Comparison of ENCODE assay signal across 2 cellular contexts in genomic region chr1:10506046-10506676, GRCh38. TPM values are rescaled to one million over a fixed set of nuclear protein-coding genes. Genes with fewer than 3 reads are reported as not detected.
"Had no signal": no experiment of that assay in that cellular context is flagged by ENCODE, and none has a peak within 500 bp of the region (broad histone marks: within the 10 kb centered on the region; RNA-seq: fewer than 3 reads in every experiment).

No MANE protein-coding gene starts in this region.

RNA-seq across cellular contexts. Expression of gene CORT, which starts 56.3 kb away (rescaled TPM):
- total RNA-seq: M059J had no signal
- polyA plus RNA-seq: IgD-negative memory B cell had no signal
